In genomic region chr7:822692-823276, GRCh38 we compare ENCODE assay signal across 10 cellular contexts. TPM values are rescaled to one million over a fixed set of nuclear protein-coding genes. Genes with fewer than 3 reads are reported as not detected.
A peak's percentile ranks its signal among the peaks of the same experiment; 100 is the strongest.
DNase-seq lines count a peak whose midpoint lies in the region; FAIRE-seq and TF ChIP-seq lines count a peak whose summit lies in the region.
"Had no signal": no experiment of that assay in that cellular context is flagged by ENCODE, and none has a peak within 500 bp of the region (broad histone marks: within the 10 kb centered on the region; RNA-seq: fewer than 3 reads in every experiment).

No MANE protein-coding gene starts in this region.

- WGBS in stomach, 5 donors, result 78 to 91% (median 87%) methylated on average over 32 of the region's 32 CpGs

- DNase-seq in HuH-7 (ENCODE audit: low spot score) (peak; percentile 46), breast epithelium (ENCODE audit: low spot score in 2 of 2) (no peak), kidney (peak; percentile 51), stomach (no peak), COR-L47 (lab: John Stamatoyannopoulos, UW) (no peak), GM10266 (ENCODE audit: extremely low spot score) (no peak), posterior vena cava (ENCODE audit: low spot score) (no peak)
- DNase-seq: CD4-positive, CD25-positive, alpha-beta regulatory T cell; GF-D8; Karpas-422 had no signal

- H3K36me3 ChIP-seq in breast epithelium (no peaks in the 10 kb centered on the region), kidney (ENCODE audit: control insufficient read depth in 1 of 2, insufficient read depth in 2 of 2, low read length in 2 of 2) (no peaks in the 10 kb centered on the region), stomach (peaks cover 0 to 13% (median 5%) of the 10 kb centered on the region in 4 donors)

- H3K27me3 ChIP-seq in breast epithelium, result no peaks in the 10 kb centered on the region
- H3K27me3 ChIP-seq in stomach, result no peaks in the 10 kb centered on the region

- H3K9ac ChIP-seq in kidney (ENCODE audit: low read length in 2 of 2), result no peak overlapping the region

- TF ChIP-seq POLR2A in breast epithelium (IDR thresholded peaks at IDR 0.05) (no peak), stomach (IDR thresholded peaks at IDR 0.05) (no peak)

- TF ChIP-seq CTCF in breast epithelium (IDR thresholded peaks at IDR 0.05) (no peak), kidney (IDR thresholded peaks at IDR 0.05; ENCODE audit: borderline replicate concordance, extremely low read depth, insufficient read depth) (no peak), stomach (IDR thresholded peaks at IDR 0.05) (no peak), GM10266 (IDR thresholded peaks at IDR 0.05; ENCODE audit: control insufficient read depth, insufficient read depth, low read depth, missing control alignments) (no peak)

- H3K27ac ChIP-seq in breast epithelium (peak overlapping the region; percentile 3 to 64), kidney (ENCODE audit: low read depth in 2 of 2, low read length in 2 of 2) (peak overlapping the region in 1 of 2 donors; percentile 44), stomach (peak overlapping the region in 3 of 5 donors; percentile 57 to 93 (median 66))

- H3K4me1 ChIP-seq in breast epithelium, result peaks cover 0 to 17% of the 10 kb centered on the region in 2 donors
- H3K4me1 ChIP-seq in kidney (ENCODE audit: control insufficient read depth in 1 of 2, insufficient read depth in 1 of 2, low read depth in 1 of 2, low read length in 2 of 2), result peaks cover 10 to 26% of the 10 kb centered on the region in 2 donors
- peaks cover 28 to 97% (median 53%) of the 10 kb centered on the region in 4 donors for H3K4me1 ChIP-seq in stomach

- TF ChIP-seq EP300 in stomach (IDR thresholded peaks at IDR 0.05), result no peak

- intact Hi-C loops in breast epithelium (cut with DNase I; ENCODE audit: low total_unique reads) (no loop called here), kidney (cut with DNase I) (no loop called here), stomach (cut with DNase I; ENCODE audit: low total_unique reads) (no loop called here), posterior vena cava (cut with DNase I) (no loop called here)

- H3K4me3 ChIP-seq in breast epithelium (no peak overlapping the region), kidney (ENCODE audit: low read length in 2 of 2) (no peak overlapping the region), stomach (no peak overlapping the region)

- no peak for FAIRE-seq in kidney (lab: Jason Lieb, UNC)

- H3K9me3 ChIP-seq in breast epithelium (no peaks in the 10 kb centered on the region), kidney (ENCODE audit: control insufficient read depth in 1 of 2, low read length in 2 of 2) (no peaks in the 10 kb centered on the region), stomach (no peaks in the 10 kb centered on the region)

RNA-seq across cellular contexts. Expression of gene SUN1, which starts 9.5 kb away (rescaled TPM):
- total RNA-seq in breast epithelium, result 100 to 1,000 TPM; 153 to 189 (median 160) TPM
- total RNA-seq in kidney, result 168 TPM
- 40.4 TPM for polyA plus RNA-seq in kidney (ENCODE audit: insufficient read depth, low read depth, low replicate concordance)
- 100 to 1,000 TPM; 103 to 242 (median 159) TPM for total RNA-seq in stomach
- polyA plus RNA-seq in stomach, result 10 to 100 TPM; 15.9 to 58.9 (median 21.7) TPM
- 100 to 1,000 TPM; 110 to 132 TPM for total RNA-seq in posterior vena cava

RNA-seq across cellular contexts. Expression of gene GET4, which starts 53.6 kb away (rescaled TPM):
- total RNA-seq in breast epithelium, result 10 to 100 TPM; 23.7 to 33.4 (median 29.5) TPM
- total RNA-seq in kidney, result 44.8 TPM
- polyA plus RNA-seq in kidney (ENCODE audit: insufficient read depth, low read depth, low replicate concordance), result 80.8 TPM
- 100 to 1,000 TPM in 1 of 5 donors, 10 to 100 TPM in 4; 22.4 to 140 (median 40.1) TPM for total RNA-seq in stomach
- polyA plus RNA-seq in stomach, result 10 to 100 TPM; 34.4 to 53.2 (median 53.0) TPM
- total RNA-seq in posterior vena cava, result 10 to 100 TPM; 13.2 to 16.3 TPM

Comparison
In these comparisons a context has a peak if more than half of its experiments do, and no peak if none do; other contexts are left out.
1. DNase-seq: peak in HuH-7 (single experiment) and kidney (single experiment); none in breast epithelium (0 of 2), stomach (single experiment), COR-L47 (single experiment), GM10266 (single experiment) and posterior vena cava (single experiment).